In genomic region chr2:105857076-105857740, GRCh38 we compare ENCODE assay signal across 11 cellular contexts.
DNase-seq lines count a peak whose midpoint lies in the region; ATAC-seq and TF ChIP-seq lines count a peak whose summit lies in the region.
"Had no signal": no experiment of that assay in that cellular context is flagged by ENCODE, and none has a peak within 500 bp of the region (broad histone marks: within the 10 kb centered on the region; RNA-seq: fewer than 3 reads in every experiment).

No MANE protein-coding gene starts in this region.

- WGBS in spleen, 5 donors: 51 to 87% (median 84%) methylated on average over 17 of the region's 17 CpGs
- 86 to 95% methylated on average over 8 to 17 of the region's 17 CpGs for WGBS in gastroesophageal sphincter (ENCODE audit: low coverage in 1 of 2), 2 donors

- peaks cover 67% of the 10 kb centered on the region for H3K36me3 Mint-ChIP-seq in activated CD4-positive, alpha-beta memory T cell treated with anti-CD3 and anti-CD28 coated beads, Interleukin-2, amount 10 ng/mL, durations not matched to agents 7 days and 5 days (ENCODE audit: low read depth)

- CTCF ChIA-PET in activated CD4-positive, alpha-beta memory T cell treated with anti-CD3 and anti-CD28 coated beads, Interleukin-2, amount 10 ng/mL, durations not matched to agents 7 days and 5 days (lab: Charles Lee): interaction anchor here (0.7 to 2.5 kb wide), 8 partner anchors 17 to 604 kb away, joined by 3 to 21 read pairs (median 4); no protein-coding TSS in a partner anchor

- TF ChIP-seq CTCF in spleen (IDR thresholded peaks at IDR 0.05 in 8 of 11, conservative IDR thresholded peaks at IDR 0.05 in 3 of 11): no peak
- TF ChIP-seq CTCF in gastroesophageal sphincter (IDR thresholded peaks at IDR 0.05): no peak
- TF ChIP-seq CTCF in BE2C (IDR thresholded peaks at IDR 0.05; ENCODE audit: low read depth, low read length): no peak

- H3K4me1 Mint-ChIP-seq in activated CD4-positive, alpha-beta memory T cell treated with anti-CD3 and anti-CD28 coated beads, Interleukin-2, amount 10 ng/mL, durations not matched to agents 7 days and 5 days: peaks cover 80% of the 10 kb centered on the region

- no peak for ATAC-seq in gastroesophageal sphincter
- ATAC-seq in HG03571 (IDR thresholded peaks at IDR 0.05; ENCODE audit: unreplicated experiment): no peak

- peak; percentile 26 for DNase-seq in Jurkat, Clone E6-1 (ENCODE audit: low read depth, low spot score)
- peak; percentile 50 for DNase-seq in activated CD4-positive, alpha-beta memory T cell treated with anti-CD3 and anti-CD28 coated beads, Interleukin-2, amount 10 ng/mL, durations not matched to agents 7 days and 5 days
- DNase-seq in effector memory CD4-positive, alpha-beta T cell: peak; percentile 34 to 40 (median 36)
- no peak for DNase-seq in spleen
- DNase-seq in BE2C: no peak
- DNase-seq: Calu3, left colon, WERI-Rb-1 had no signal

- H3K27ac Mint-ChIP-seq in activated CD4-positive, alpha-beta memory T cell treated with anti-CD3 and anti-CD28 coated beads, Interleukin-2, amount 10 ng/mL, durations not matched to agents 7 days and 5 days: peak overlapping the region; percentile 90

- no peaks in the 10 kb centered on the region for H3K9me3 Mint-ChIP-seq in activated CD4-positive, alpha-beta memory T cell treated with anti-CD3 and anti-CD28 coated beads, Interleukin-2, amount 10 ng/mL, durations not matched to agents 7 days and 5 days

- no peak overlapping the region for H3K4me3 ChIP-seq in Jurkat, Clone E6-1 (ENCODE audit: low read length)
- H3K4me3 ChIP-seq in effector memory CD4-positive, alpha-beta T cell (ENCODE audit: insufficient read depth, low read depth, low read length, poor library complexity, severe bottlenecking): peak overlapping the region; percentile 5
- H3K4me3 ChIP-seq in spleen (no peak overlapping the region), gastroesophageal sphincter (no peak overlapping the region), BE2C (ENCODE audit: low read depth, low read length) (no peak overlapping the region)

- H3K36me3 ChIP-seq in effector memory CD4-positive, alpha-beta T cell (ENCODE audit: control insufficient read depth, insufficient read depth, low read length): peaks cover 9% of the 10 kb centered on the region
- peaks cover 0 to 61% (median 9%) of the 10 kb centered on the region in 6 donors for H3K36me3 ChIP-seq in spleen
- peaks cover 0 to 20% of the 10 kb centered on the region in 2 donors for H3K36me3 ChIP-seq in gastroesophageal sphincter
- H3K36me3 ChIP-seq in BE2C: no peaks in the 10 kb centered on the region

- peaks cover 51% of the 10 kb centered on the region for H3K4me1 ChIP-seq in effector memory CD4-positive, alpha-beta T cell (ENCODE audit: control insufficient read depth, insufficient read depth, low read length, poor library complexity, severe bottlenecking)
- peaks cover 0 to 100% (median 43%) of the 10 kb centered on the region in 6 donors for H3K4me1 ChIP-seq in spleen
- peaks cover 0 to 40% (median 0%) of the 10 kb centered on the region in 3 donors for H3K4me1 ChIP-seq in gastroesophageal sphincter
- no peaks in the 10 kb centered on the region for H3K4me1 ChIP-seq in BE2C
- H3K4me1 ChIP-seq: parathyroid adenoma had no signal

- H3K4me3 Mint-ChIP-seq in activated CD4-positive, alpha-beta memory T cell treated with anti-CD3 and anti-CD28 coated beads, Interleukin-2, amount 10 ng/mL, durations not matched to agents 7 days and 5 days: peak overlapping the region; percentile 73

- H3K27ac ChIP-seq in effector memory CD4-positive, alpha-beta T cell (ENCODE audit: insufficient read depth, low read length, poor library complexity, severe bottlenecking): peak overlapping the region; percentile 83
- H3K27ac ChIP-seq in spleen (peak overlapping the region; percentile 14 to 68 (median 64)), gastroesophageal sphincter (no peak overlapping the region)
- H3K27ac ChIP-seq: parathyroid adenoma, WERI-Rb-1 had no signal

- TF ChIP-seq EP300 in gastroesophageal sphincter (IDR thresholded peaks at IDR 0.05): no peak

- intact Hi-C loops in spleen (cut with DNase I; ENCODE audit: low total_unique reads): no loop called here

- H3K27me3 Mint-ChIP-seq in activated CD4-positive, alpha-beta memory T cell treated with anti-CD3 and anti-CD28 coated beads, Interleukin-2, amount 10 ng/mL, durations not matched to agents 7 days and 5 days: no peaks in the 10 kb centered on the region

- POLR2A ChIA-PET in activated CD4-positive, alpha-beta memory T cell treated with anti-CD3 and anti-CD28 coated beads, Interleukin-2, amount 10 ng/mL, durations not matched to agents 7 days and 5 days (lab: Charles Lee): interaction anchor here (0.6 to 2.3 kb wide), 8 partner anchors 15 to 338 kb away, joined by 3 to 14 read pairs (median 4); no protein-coding TSS in a partner anchor

- no peaks in the 10 kb centered on the region for H3K9me3 ChIP-seq in effector memory CD4-positive, alpha-beta T cell (ENCODE audit: control insufficient read depth, low read length)
- H3K9me3 ChIP-seq in spleen (no peaks in the 10 kb centered on the region), gastroesophageal sphincter (no peaks in the 10 kb centered on the region), BE2C (no peaks in the 10 kb centered on the region)

- TF ChIP-seq POLR2A in spleen (IDR thresholded peaks at IDR 0.05) (no peak), gastroesophageal sphincter (IDR thresholded peaks at IDR 0.05) (no peak)

- H3K27me3 ChIP-seq in effector memory CD4-positive, alpha-beta T cell (replicated peaks; ENCODE audit: control insufficient read depth, insufficient read depth, low read length, poor library complexity, severe bottlenecking): no peaks in the 10 kb centered on the region
- H3K27me3 ChIP-seq in spleen (replicated peaks in 1 of 7) (no peaks in the 10 kb centered on the region), gastroesophageal sphincter (no peaks in the 10 kb centered on the region), BE2C (no peaks in the 10 kb centered on the region)

Comparison
In these comparisons a context has a peak if more than half of its experiments do, and no peak if none do; other contexts are left out.
1. DNase-seq: peak in Jurkat, Clone E6-1 (single experiment), activated CD4-positive, alpha-beta memory T cell treated with anti-CD3 and anti-CD28 coated beads, Interleukin-2, amount 10 ng/mL, durations not matched to agents 7 days and 5 days (single experiment) and effector memory CD4-positive, alpha-beta T cell (3 of 3); none in spleen (single experiment) and BE2C (single experiment).
2. H3K27ac ChIP-seq: peak in effector memory CD4-positive, alpha-beta T cell (single experiment) and spleen (8 of 8); none in gastroesophageal sphincter (0 of 4).